Comparison of ENCODE assay signal across 1 cellular context in genomic region chr22:46380069-46380468, GRCh38.
TF ChIP-seq lines count a peak whose summit lies in the region.

No MANE protein-coding gene starts in this region.

TF ChIP-seq in IMR-90, 13 proteins besides CTCF, POLR2A, EP300 and RAD21:
- TF ChIP-seq NFE2L2 (IDR thresholded peaks at IDR 0.05; ENCODE audit: low read depth, low read length) (no peak), RFX5 (IDR thresholded peaks at IDR 0.05; ENCODE audit: low read depth, low read length) (no peak), MAZ (IDR thresholded peaks at IDR 0.05; ENCODE audit: borderline replicate concordance, low read depth, low read length) (no peak), FOS (IDR thresholded peaks at IDR 0.05; ENCODE audit: low read depth, low read length) (no peak), ELK1 (IDR thresholded peaks at IDR 0.05; ENCODE audit: borderline replicate concordance, low read depth, low read length) (no peak), CHD1 (IDR thresholded peaks at IDR 0.05; ENCODE audit: low read depth, low read length) (no peak), SMC3 (IDR thresholded peaks at IDR 0.05; ENCODE audit: low read depth, low read length) (no peak), RCOR1 (IDR thresholded peaks at IDR 0.05; ENCODE audit: insufficient replicate concordance, low read length) (no peak), BHLHE40 (IDR thresholded peaks at IDR 0.05; ENCODE audit: low read depth, low read length) (no peak), MAFK (IDR thresholded peaks at IDR 0.05; ENCODE audit: low read depth, low read length) (no peak), CEBPB (IDR thresholded peaks at IDR 0.05; ENCODE audit: low read depth, low read length) (no peak)
TF ChIP-seq in IMR-90: peak in this region for 0.
